31 cellular contexts compared by ENCODE assay signal in genomic region chr6:136947037-136947436, GRCh38. TPM values are rescaled to one million over a fixed set of nuclear protein-coding genes. Genes with fewer than 3 reads are reported as not detected.
"Had no signal": no experiment of that assay in that cellular context is flagged by ENCODE, and none has a peak within 500 bp of the region (broad histone marks: within the 10 kb centered on the region; RNA-seq: fewer than 3 reads in every experiment).

No MANE protein-coding gene starts in this region.

- H3K27me3 ChIP-seq: suprapubic skin, thyroid gland had no signal

- H3K27ac Mint-ChIP-seq: naive thymus-derived CD8-positive, alpha-beta T cell; progenitor cell of endocrine pancreas; stimulated activated effector memory CD8-positive, alpha-beta T cell treated with anti-CD3 and anti-CD28 coated beads, Interleukin-12 subunit alpha, Interleukin-12 subunit beta, amount 100 ng/mL, for 72 hours; type B pancreatic cell had no signal

- H3K4me3 Mint-ChIP-seq: naive thymus-derived CD8-positive, alpha-beta T cell; stimulated activated effector memory CD8-positive, alpha-beta T cell treated with anti-CD3 and anti-CD28 coated beads, Interleukin-12 subunit alpha, Interleukin-12 subunit beta, amount 100 ng/mL, for 72 hours; type B pancreatic cell had no signal

- DNase-seq: dorsolateral prefrontal cortex; effector CD8-positive, alpha-beta T cell; heart right ventricle; hypothalamus; kidney glomerular epithelial cell; mucosa of descending colon; naive thymus-derived CD8-positive, alpha-beta T cell; right cardiac atrium; small intestine; stimulated activated CD4-positive, alpha-beta T cell treated with anti-CD3 and anti-CD28 coated beads, Interleukin-4, amount 100 ng/mL, for 1 hour; stimulated activated CD8-positive, alpha-beta memory T cell treated with anti-CD3 and anti-CD28 coated beads, Interleukin-4, amount 100 ng/mL, for 48 hours; stimulated activated naive CD8-positive, alpha-beta T cell treated with anti-CD3 and anti-CD28 coated beads, Interleukin-15, Interleukin-2, amounts not matched to agents 100 U/mL and 50 U/mL, for 24 hours; thyroid gland had no signal

- ATAC-seq: esophagus mucosa; heart right ventricle; mucosa of descending colon; naive thymus-derived CD8-positive, alpha-beta T cell; right cardiac atrium; stimulated activated effector memory CD8-positive, alpha-beta T cell treated with anti-CD3 and anti-CD28 coated beads, Interleukin-12 subunit alpha, Interleukin-12 subunit beta, amount 100 ng/mL, for 72 hours; stimulated activated naive CD8-positive, alpha-beta T cell treated with anti-CD3 and anti-CD28 coated beads, Interleukin-15, Interleukin-2, amounts not matched to agents 100 U/mL and 50 U/mL, for 24 hours had no signal

- H3K36me3 ChIP-seq: heart right ventricle, suprapubic skin, thyroid gland had no signal

- H3K9me3 Mint-ChIP-seq: stimulated activated effector memory CD8-positive, alpha-beta T cell treated with anti-CD3 and anti-CD28 coated beads, Interleukin-12 subunit alpha, Interleukin-12 subunit beta, amount 100 ng/mL, for 72 hours had no signal

- H3K4me3 ChIP-seq: coronary artery, dorsolateral prefrontal cortex, heart right ventricle, mucosa of descending colon, suprapubic skin, thyroid gland had no signal

- FAIRE-seq: endometrium, frontal cortex, islet of Langerhans, small intestine, urothelium cell line had no signal

- H3K27ac ChIP-seq: coronary artery, dorsolateral prefrontal cortex, heart right ventricle, suprapubic skin, thyroid gland had no signal

- H3K36me3 Mint-ChIP-seq: stimulated activated effector memory CD8-positive, alpha-beta T cell treated with anti-CD3 and anti-CD28 coated beads, Interleukin-12 subunit alpha, Interleukin-12 subunit beta, amount 100 ng/mL, for 72 hours had no signal

- H3K4me1 Mint-ChIP-seq: naive thymus-derived CD8-positive, alpha-beta T cell; stimulated activated effector memory CD8-positive, alpha-beta T cell treated with anti-CD3 and anti-CD28 coated beads, Interleukin-12 subunit alpha, Interleukin-12 subunit beta, amount 100 ng/mL, for 72 hours had no signal

- H3K4me1 ChIP-seq: heart right ventricle, suprapubic skin, thyroid gland had no signal

- H3K9me3 ChIP-seq: heart right ventricle, mucosa of descending colon, suprapubic skin, thyroid gland had no signal

RNA-seq across cellular contexts. Expression of gene SLC35D3, which starts 24.9 kb away (rescaled TPM):
- total RNA-seq: chondrocyte; esophagus mucosa; fibroblast of lung; glomerular endothelial cell; heart right ventricle; lung microvascular endothelial cell; mesenteric fat pad; naive thymus-derived CD8-positive, alpha-beta T cell; osteocyte; progenitor cell of endocrine pancreas; right cardiac atrium; thyroid gland had no signal
- polyA plus RNA-seq: fibroblast of lung; liver; naive thymus-derived CD8-positive, alpha-beta T cell; neural cell had no signal
